Comparison of ENCODE assay signal across 1 cellular context in the genomic region with DNA sequence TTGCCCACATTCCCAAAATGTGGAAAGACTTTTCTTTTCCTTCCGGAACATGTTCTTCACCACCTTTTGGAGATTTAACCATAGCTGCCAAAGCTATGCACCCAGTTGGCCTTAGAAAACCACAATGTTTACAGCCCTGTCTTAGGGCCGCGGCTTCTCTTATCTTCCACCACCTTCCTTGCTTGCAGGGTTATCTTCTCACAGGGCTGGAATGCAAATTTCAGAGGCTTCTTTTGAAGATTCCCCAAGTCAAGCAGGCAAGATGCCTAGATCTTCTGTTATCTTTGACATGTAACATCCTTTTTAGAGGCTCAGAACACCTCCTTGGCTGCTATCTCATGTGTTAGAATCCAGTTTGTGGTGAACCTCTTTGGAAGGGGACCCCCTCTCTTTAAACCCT.
TF ChIP-seq lines count a peak whose summit lies in the region.

No MANE protein-coding gene starts in this region.

TF ChIP-seq in SK-N-SH, 30 proteins besides CTCF, POLR2A, EP300 and RAD21 (continued from another document):
- TF ChIP-seq ZBTB33 (IDR thresholded peaks at IDR 0.05; ENCODE audit: borderline replicate concordance, low read depth) (no peak), SIN3A (IDR thresholded peaks at IDR 0.05; ENCODE audit: borderline replicate concordance, low read depth, low read length) (no peak), RFX5 (IDR thresholded peaks at IDR 0.05; ENCODE audit: low read length) (no peak), JUND (IDR thresholded peaks at IDR 0.05) (no peak), FOXJ3 (CRISPR knock-in tag; IDR thresholded peaks at IDR 0.05) (no peak), RXRA (IDR thresholded peaks at IDR 0.05; ENCODE audit: borderline replicate concordance, low read depth) (no peak)
- TF ChIP-seq, protein P1, sequence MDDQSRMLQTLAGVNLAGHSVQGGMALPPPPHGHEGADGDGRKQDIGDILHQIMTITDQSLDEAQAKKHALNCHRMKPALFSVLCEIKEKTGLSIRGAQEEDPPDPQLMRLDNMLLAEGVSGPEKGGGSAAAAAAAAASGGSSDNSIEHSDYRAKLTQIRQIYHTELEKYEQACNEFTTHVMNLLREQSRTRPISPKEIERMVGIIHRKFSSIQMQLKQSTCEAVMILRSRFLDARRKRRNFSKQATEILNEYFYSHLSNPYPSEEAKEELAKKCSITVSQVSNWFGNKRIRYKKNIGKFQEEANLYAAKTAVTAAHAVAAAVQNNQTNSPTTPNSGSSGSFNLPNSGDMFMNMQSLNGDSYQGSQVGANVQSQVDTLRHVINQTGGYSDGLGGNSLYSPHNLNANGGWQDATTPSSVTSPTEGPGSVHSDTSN (IDR thresholded peaks at IDR 0.05), result no peak
